In genomic region chr5:143229426-143229895, GRCh38 we compare ENCODE assay signal across 8 cellular contexts.
DNase-seq lines count a peak whose midpoint lies in the region; ATAC-seq, FAIRE-seq and TF ChIP-seq lines count a peak whose summit lies in the region.

No MANE protein-coding gene starts in this region.

- intact Hi-C loops in CD4-positive, alpha-beta memory T cell (cut with micrococcal nuclease), result loop anchor here (10.0 kb wide), 1 partner anchor 595 kb away; no protein-coding TSS in a partner anchor
- intact Hi-C loops in K562 (cut with micrococcal nuclease), result no loop called here

- peak overlapping the region; percentile 69 to 97 (median 88) for H3K27ac Mint-ChIP-seq in CD4-positive, alpha-beta memory T cell

- peaks cover 0 to 3% of the 10 kb centered on the region in 2 donors for H3K36me3 Mint-ChIP-seq in CD4-positive, alpha-beta memory T cell

- peak overlapping the region in 1 of 2 donors; percentile 31 for H3K4me3 ChIP-seq in CD4-positive, alpha-beta memory T cell (ENCODE audit: low read length in 2 of 2)
- H3K4me3 ChIP-seq in K562, result no peak overlapping the region

- TF ChIP-seq EP300 in K562 (IDR thresholded peaks at IDR 0.05; ENCODE audit: low read length), result no peak

- in situ Hi-C loops in K562 (cut with MboI), result no loop called here

- WGBS in K562 (ENCODE audit: insufficient coverage, low coverage, missing lambda C conversion rate), result 67% methylated on average over 8 of the region's 8 CpGs

- POLR2A ChIA-PET in CD4-positive, alpha-beta memory T cell (lab: Charles Lee; ENCODE audit: partially characterized antibody), result interaction anchor here (1.0 to 3.2 kb wide), 6 partner anchors 9 to 1266 kb away, joined by 3 to 15 read pairs (median 4); no protein-coding TSS in a partner anchor
- POLR2A ChIA-PET in K562 (lab: Yijun Ruan, JAX), result interaction anchor here (1.0 to 2.2 kb wide), 2 partner anchors 9 to 109 kb away, joined by 3 to 7 read pairs; no protein-coding TSS in a partner anchor

- peak overlapping the region in 1 of 2 experiments; percentile 27; a peak in 1 of 4 replicates for H3K9ac ChIP-seq in K562 (ENCODE audit: insufficient read depth in 1 of 2, low read depth in 2 of 2, low read length in 2 of 2)

- no peak for TF ChIP-seq CTCF in K562 (IDR thresholded peaks at IDR 0.05 in 2 of 3, conservative IDR thresholded peaks at IDR 0.05 in 1 of 3; ENCODE audit: insufficient read depth in 2 of 3, low read depth in 1 of 3, low read length in 3 of 3)

- no peaks in the 10 kb centered on the region for H3K27me3 Mint-ChIP-seq in CD4-positive, alpha-beta memory T cell

- TF ChIP-seq POLR2A in K562 (conservative IDR thresholded peaks at IDR 0.05), result no peak

- no peak for FAIRE-seq in K562 (lab: Jason Lieb, UNC)

- TF ChIP-seq RAD21 in K562 (CRISPR knock-in tag; conservative IDR thresholded peaks at IDR 0.05 in 1 of 2, IDR thresholded peaks at IDR 0.05 in 1 of 2), result no peak

- no peaks in the 10 kb centered on the region for H3K27me3 ChIP-seq in CD4-positive, alpha-beta memory T cell (ENCODE audit: insufficient read depth, low read length)
- H3K27me3 ChIP-seq in K562 (ENCODE audit: control insufficient read depth in 2 of 2, insufficient read depth in 2 of 2, low read length in 2 of 2), result no peaks in the 10 kb centered on the region

- peak overlapping the region; percentile 60 to 81 (median 79) for H3K4me3 Mint-ChIP-seq in CD4-positive, alpha-beta memory T cell

- H3K9me3 ChIP-seq in CD4-positive, alpha-beta memory T cell (ENCODE audit: control insufficient read depth in 1 of 2, low read length in 2 of 2), result no peaks in the 10 kb centered on the region
- H3K9me3 ChIP-seq in K562 (replicated peaks; ENCODE audit: control insufficient read depth, insufficient read depth, low read depth, low read length), result no peaks in the 10 kb centered on the region

- H3K9me3 Mint-ChIP-seq in CD4-positive, alpha-beta memory T cell, result no peaks in the 10 kb centered on the region

- H3K27ac ChIP-seq in CD4-positive, alpha-beta memory T cell (ENCODE audit: low read depth, low read length), result peak overlapping the region; percentile 57
- no peak overlapping the region for H3K27ac ChIP-seq in K562 (ENCODE audit: extremely low read depth, low read depth, low read length)

- H2AFZ ChIP-seq in K562 (ENCODE audit: low read depth, low read length), result peak overlapping the region; percentile 52

- CTCF ChIA-PET in CD4-positive, alpha-beta memory T cell (lab: Charles Lee; ENCODE audit: partially characterized antibody), result interaction anchor here (1.3 kb wide), 1 partner anchor 9 kb away, joined by 3 read pairs; no protein-coding TSS in a partner anchor
- CTCF ChIA-PET in K562 (lab: Yijun Ruan, JAX; ENCODE audit: low intra/inter-chr PET ratio), result no interaction called here

- H4K20me1 ChIP-seq in K562 (replicated peaks; ENCODE audit: control insufficient read depth, insufficient read depth, low read length), result no peaks in the 10 kb centered on the region

- peaks cover 18 to 41% (median 35%) of the 10 kb centered on the region in 4 donors for H3K4me1 Mint-ChIP-seq in CD4-positive, alpha-beta memory T cell

- H3K4me2 ChIP-seq in K562 (ENCODE audit: insufficient read depth, low read length), result no peak overlapping the region

- peak; percentile 38 for ATAC-seq in GM19463 (IDR thresholded peaks at IDR 0.05; ENCODE audit: unreplicated experiment)
- ATAC-seq in HG03457 (IDR thresholded peaks at IDR 0.05; ENCODE audit: unreplicated experiment), result peak; percentile 34
- ATAC-seq in K562, result peak; percentile 13; the same call in 1 of the 3 replicates

- no peaks in the 10 kb centered on the region for H3K36me3 ChIP-seq in CD4-positive, alpha-beta memory T cell (ENCODE audit: insufficient read depth, low read length)
- H3K36me3 ChIP-seq in K562 (ENCODE audit: control insufficient read depth, insufficient read depth, low read length), result no peaks in the 10 kb centered on the region

- BruUV-seq in K562 (replicated peaks; lab: Mats Ljungman, UMichigan), result no TSS peak

- H3K9me1 ChIP-seq in K562 (ENCODE audit: control insufficient read depth, insufficient read depth, low read length), result no peaks in the 10 kb centered on the region

- H3K4me1 ChIP-seq in CD4-positive, alpha-beta memory T cell (ENCODE audit: insufficient read depth, low read length), result peaks cover 30% of the 10 kb centered on the region
- H3K4me1 ChIP-seq in K562 (replicated peaks in 1 of 2; ENCODE audit: control insufficient read depth in 2 of 2, insufficient read depth in 2 of 2, low read length in 2 of 2), result peaks cover 0 to 6% of the 10 kb centered on the region in 2 experiments; a peak in 4 of 5 replicates

- H3K79me2 ChIP-seq in K562 (ENCODE audit: control insufficient read depth, insufficient read depth, low read length), result no peaks in the 10 kb centered on the region

- peak in 2 of 5 donors; percentile 3 to 63 for DNase-seq in CD4-positive, alpha-beta memory T cell
- no peak for DNase-seq in K562 (ENCODE audit: extremely low read depth in 1 of 4, low spot score in 3 of 4)
- no peak for DNase-seq in NOMO-1 treated with DMSO at 0.1 percent for 48 hours (lab: John Stamatoyannopoulos, UW; ENCODE audit: unreplicated experiment)
- no peak for DNase-seq in NCI-H1105 (lab: John Stamatoyannopoulos, UW)
- DNase-seq in COLO668 (lab: John Stamatoyannopoulos, UW; ENCODE audit: unreplicated experiment), result no peak
- no peak for DNase-seq in ureter (ENCODE audit: low spot score)

TF ChIP-seq in K562, 482 proteins besides CTCF, POLR2A, EP300 and RAD21:
- TF ChIP-seq MEIS2 (IDR thresholded peaks at IDR 0.05; ENCODE audit: partially characterized antibody) (no peak), ZC3H11A (IDR thresholded peaks at IDR 0.05; ENCODE audit: low read depth, low read length) (no peak), ZEB2 (IDR thresholded peaks at IDR 0.05) (no peak), ZNF197 (CRISPR knock-in tag; IDR thresholded peaks at IDR 0.05; ENCODE audit: low read depth) (no peak), ZNF121 (CRISPR knock-in tag; conservative IDR thresholded peaks at IDR 0.05) (no peak), ZNF707 (CRISPR knock-in tag; conservative IDR thresholded peaks at IDR 0.05) (no peak), KHSRP (IDR thresholded peaks at IDR 0.05) (no peak), CSDE1 (IDR thresholded peaks at IDR 0.05) (no peak), IRF9 (tag; IDR thresholded peaks at IDR 0.05) (no peak)
- TF ChIP-seq, protein P1, sequence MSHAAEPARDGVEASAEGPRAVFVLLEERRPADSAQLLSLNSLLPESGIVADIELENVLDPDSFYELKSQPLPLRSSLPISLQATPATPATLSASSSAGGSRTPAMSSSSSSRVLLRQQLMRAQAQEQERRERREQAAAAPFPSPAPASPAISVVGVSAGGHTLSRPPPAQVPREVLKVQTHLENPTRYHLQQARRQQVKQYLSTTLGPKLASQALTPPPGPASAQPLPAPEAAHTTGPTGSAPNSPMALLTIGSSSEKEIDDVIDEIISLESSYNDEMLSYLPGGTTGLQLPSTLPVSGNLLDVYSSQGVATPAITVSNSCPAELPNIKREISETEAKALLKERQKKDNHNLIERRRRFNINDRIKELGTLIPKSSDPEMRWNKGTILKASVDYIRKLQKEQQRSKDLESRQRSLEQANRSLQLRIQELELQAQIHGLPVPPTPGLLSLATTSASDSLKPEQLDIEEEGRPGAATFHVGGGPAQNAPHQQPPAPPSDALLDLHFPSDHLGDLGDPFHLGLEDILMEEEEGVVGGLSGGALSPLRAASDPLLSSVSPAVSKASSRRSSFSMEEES (CRISPR knock-in tag; IDR thresholded peaks at IDR 0.05), result no peak
- TF ChIP-seq, protein P2, sequence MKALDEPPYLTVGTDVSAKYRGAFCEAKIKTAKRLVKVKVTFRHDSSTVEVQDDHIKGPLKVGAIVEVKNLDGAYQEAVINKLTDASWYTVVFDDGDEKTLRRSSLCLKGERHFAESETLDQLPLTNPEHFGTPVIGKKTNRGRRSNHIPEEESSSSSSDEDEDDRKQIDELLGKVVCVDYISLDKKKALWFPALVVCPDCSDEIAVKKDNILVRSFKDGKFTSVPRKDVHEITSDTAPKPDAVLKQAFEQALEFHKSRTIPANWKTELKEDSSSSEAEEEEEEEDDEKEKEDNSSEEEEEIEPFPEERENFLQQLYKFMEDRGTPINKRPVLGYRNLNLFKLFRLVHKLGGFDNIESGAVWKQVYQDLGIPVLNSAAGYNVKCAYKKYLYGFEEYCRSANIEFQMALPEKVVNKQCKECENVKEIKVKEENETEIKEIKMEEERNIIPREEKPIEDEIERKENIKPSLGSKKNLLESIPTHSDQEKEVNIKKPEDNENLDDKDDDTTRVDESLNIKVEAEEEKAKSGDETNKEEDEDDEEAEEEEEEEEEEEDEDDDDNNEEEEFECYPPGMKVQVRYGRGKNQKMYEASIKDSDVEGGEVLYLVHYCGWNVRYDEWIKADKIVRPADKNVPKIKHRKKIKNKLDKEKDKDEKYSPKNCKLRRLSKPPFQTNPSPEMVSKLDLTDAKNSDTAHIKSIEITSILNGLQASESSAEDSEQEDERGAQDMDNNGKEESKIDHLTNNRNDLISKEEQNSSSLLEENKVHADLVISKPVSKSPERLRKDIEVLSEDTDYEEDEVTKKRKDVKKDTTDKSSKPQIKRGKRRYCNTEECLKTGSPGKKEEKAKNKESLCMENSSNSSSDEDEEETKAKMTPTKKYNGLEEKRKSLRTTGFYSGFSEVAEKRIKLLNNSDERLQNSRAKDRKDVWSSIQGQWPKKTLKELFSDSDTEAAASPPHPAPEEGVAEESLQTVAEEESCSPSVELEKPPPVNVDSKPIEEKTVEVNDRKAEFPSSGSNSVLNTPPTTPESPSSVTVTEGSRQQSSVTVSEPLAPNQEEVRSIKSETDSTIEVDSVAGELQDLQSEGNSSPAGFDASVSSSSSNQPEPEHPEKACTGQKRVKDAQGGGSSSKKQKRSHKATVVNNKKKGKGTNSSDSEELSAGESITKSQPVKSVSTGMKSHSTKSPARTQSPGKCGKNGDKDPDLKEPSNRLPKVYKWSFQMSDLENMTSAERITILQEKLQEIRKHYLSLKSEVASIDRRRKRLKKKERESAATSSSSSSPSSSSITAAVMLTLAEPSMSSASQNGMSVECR (CRISPR knock-in tag; IDR thresholded peaks at IDR 0.05), result no peak
TF ChIP-seq in K562: peak in this region for 0.
